In genomic region chr9:112443200-112443599, GRCh38 we compare ENCODE assay signal across 9 cellular contexts. TPM values are rescaled to one million over a fixed set of nuclear protein-coding genes. Genes with fewer than 3 reads are reported as not detected.
DNase-seq lines count a peak whose midpoint lies in the region; ATAC-seq and TF ChIP-seq lines count a peak whose summit lies in the region.
"Had no signal": no experiment of that assay in that cellular context is flagged by ENCODE, and none has a peak within 500 bp of the region (broad histone marks: within the 10 kb centered on the region; RNA-seq: fewer than 3 reads in every experiment).

No MANE protein-coding gene starts in this region.

- H3K27me3 Mint-ChIP-seq in activated naive CD8-positive, alpha-beta T cell treated with anti-CD3 and anti-CD28 coated beads, Interleukin-2, amount 50 U/mL, for 24 hours = no peaks in the 10 kb centered on the region
- no peaks in the 10 kb centered on the region for H3K27me3 Mint-ChIP-seq in activated naive CD8-positive, alpha-beta T cell treated with anti-CD3 and anti-CD28 coated beads for 36 hours
- H3K27me3 Mint-ChIP-seq in activated T-helper 17 cell treated with anti-CD3 and anti-CD28 coated beads, Interleukin-2, amount 50 U/mL, for 72 hours = no peaks in the 10 kb centered on the region

- no peaks in the 10 kb centered on the region for H3K79me1 ChIP-seq in trophoblast cell (ENCODE audit: low read length)

- H3K27me3 ChIP-seq in OCI-LY1 (ENCODE audit: insufficient read depth, low read length) (no peaks in the 10 kb centered on the region), trophoblast cell (ENCODE audit: insufficient read depth, low read length) (no peaks in the 10 kb centered on the region)

- H3K9me3 ChIP-seq in OCI-LY1 (ENCODE audit: low read length) (no peaks in the 10 kb centered on the region), trophoblast cell (ENCODE audit: insufficient read depth, low read depth, low read length) (no peaks in the 10 kb centered on the region)

- ATAC-seq in activated naive CD8-positive, alpha-beta T cell treated with anti-CD3 and anti-CD28 coated beads, Interleukin-2, amount 50 U/mL, for 24 hours = no peak
- no peak for ATAC-seq in activated T-helper 17 cell treated with anti-CD3 and anti-CD28 coated beads, Interleukin-2, amount 50 U/mL, for 72 hours (replicated peaks)
- ATAC-seq in GM18511 (IDR thresholded peaks at IDR 0.05; ENCODE audit: unreplicated experiment) (no peak), HG02763 (IDR thresholded peaks at IDR 0.05; ENCODE audit: unreplicated experiment) (no peak)
- ATAC-seq: activated T-cell treated with anti-CD3 and anti-CD28 coated beads, Interleukin-2, amount 50 U/mL, for 72 hours had no signal

- H3K4me3 ChIP-seq in OCI-LY1 (ENCODE audit: low read depth, low read length, poor library complexity, severe bottlenecking) (no peak overlapping the region), coronary artery (no peak overlapping the region), trophoblast cell (ENCODE audit: low read depth, low read length) (no peak overlapping the region)

- H4K91ac ChIP-seq in trophoblast cell (ENCODE audit: low read depth, low read length) = no peak overlapping the region

- H3K36me3 ChIP-seq in OCI-LY1 (ENCODE audit: insufficient read depth, low read length) (no peaks in the 10 kb centered on the region), trophoblast cell (ENCODE audit: control insufficient read depth in 1 of 2, insufficient read depth in 2 of 2, low read length in 2 of 2) (peaks cover 2 to 4% of the 10 kb centered on the region in 2 experiments)

- H2AK5ac ChIP-seq in trophoblast cell (ENCODE audit: low read length) = no peak overlapping the region

- H4K20me1 ChIP-seq in OCI-LY1 (ENCODE audit: insufficient read depth, low read length) = no peaks in the 10 kb centered on the region

- H3K4ac ChIP-seq in trophoblast cell (ENCODE audit: low read depth, low read length) = no peak overlapping the region

- no peak overlapping the region for H3K14ac ChIP-seq in trophoblast cell (ENCODE audit: low read length)

- peaks cover 6% of the 10 kb centered on the region for H3K36me3 Mint-ChIP-seq in activated naive CD8-positive, alpha-beta T cell treated with anti-CD3 and anti-CD28 coated beads, Interleukin-2, amount 50 U/mL, for 24 hours (ENCODE audit: low read depth)
- peaks cover 2% of the 10 kb centered on the region for H3K36me3 Mint-ChIP-seq in activated naive CD8-positive, alpha-beta T cell treated with anti-CD3 and anti-CD28 coated beads for 36 hours
- peaks cover 5% of the 10 kb centered on the region for H3K36me3 Mint-ChIP-seq in activated T-helper 17 cell treated with anti-CD3 and anti-CD28 coated beads, Interleukin-2, amount 50 U/mL, for 72 hours (ENCODE audit: low read depth)

- peaks cover 6% of the 10 kb centered on the region for H3K4me1 Mint-ChIP-seq in activated naive CD8-positive, alpha-beta T cell treated with anti-CD3 and anti-CD28 coated beads, Interleukin-2, amount 50 U/mL, for 24 hours
- peaks cover 2% of the 10 kb centered on the region for H3K4me1 Mint-ChIP-seq in activated naive CD8-positive, alpha-beta T cell treated with anti-CD3 and anti-CD28 coated beads for 36 hours
- H3K4me1 Mint-ChIP-seq in activated T-helper 17 cell treated with anti-CD3 and anti-CD28 coated beads, Interleukin-2, amount 50 U/mL, for 72 hours = no peaks in the 10 kb centered on the region

- no peak overlapping the region for H2BK5ac ChIP-seq in trophoblast cell (ENCODE audit: low read depth, low read length, poor library complexity)

- peaks cover 19% of the 10 kb centered on the region for H3K4me1 ChIP-seq in OCI-LY1 (ENCODE audit: insufficient read depth, low read length, severe bottlenecking)
- peaks cover 0 to 3% of the 10 kb centered on the region in 2 experiments for H3K4me1 ChIP-seq in trophoblast cell (ENCODE audit: control insufficient read depth in 1 of 2, insufficient read depth in 2 of 2, low read length in 2 of 2)

- H3K79me2 ChIP-seq in OCI-LY1 (ENCODE audit: insufficient read depth, low read length) (no peaks in the 10 kb centered on the region), trophoblast cell (ENCODE audit: control insufficient read depth, insufficient read depth, low read length, poor library complexity) (no peaks in the 10 kb centered on the region)

- H3K9ac ChIP-seq in OCI-LY1 (ENCODE audit: low read length) = no peak overlapping the region
- no peak overlapping the region for H3K9ac ChIP-seq in trophoblast cell (ENCODE audit: low read length)

- H2AFZ ChIP-seq in OCI-LY1 (ENCODE audit: low read length) = no peak overlapping the region
- no peak overlapping the region for H2AFZ ChIP-seq in trophoblast cell (ENCODE audit: insufficient read depth, low read length, poor library complexity)

- H4K12ac ChIP-seq in trophoblast cell (ENCODE audit: low read depth, low read length) = no peak overlapping the region

- TF ChIP-seq CTCF in OCI-LY1 (IDR thresholded peaks at IDR 0.05; ENCODE audit: low read length) (peak; percentile 71), coronary artery (IDR thresholded peaks at IDR 0.05) (peak; percentile 22)

- H3K27ac Mint-ChIP-seq in activated naive CD8-positive, alpha-beta T cell treated with anti-CD3 and anti-CD28 coated beads, Interleukin-2, amount 50 U/mL, for 24 hours = no peak overlapping the region
- H3K27ac Mint-ChIP-seq in activated naive CD8-positive, alpha-beta T cell treated with anti-CD3 and anti-CD28 coated beads for 36 hours = no peak overlapping the region
- H3K27ac Mint-ChIP-seq in activated T-helper 17 cell treated with anti-CD3 and anti-CD28 coated beads, Interleukin-2, amount 50 U/mL, for 72 hours = no peak overlapping the region
- H3K27ac Mint-ChIP-seq: activated T-cell treated with anti-CD3 and anti-CD28 coated beads, Interleukin-2, amount 50 U/mL, for 72 hours had no signal

- H3K9me3 Mint-ChIP-seq in activated naive CD8-positive, alpha-beta T cell treated with anti-CD3 and anti-CD28 coated beads, Interleukin-2, amount 50 U/mL, for 24 hours = no peaks in the 10 kb centered on the region
- no peaks in the 10 kb centered on the region for H3K9me3 Mint-ChIP-seq in activated naive CD8-positive, alpha-beta T cell treated with anti-CD3 and anti-CD28 coated beads for 36 hours
- H3K9me3 Mint-ChIP-seq in activated T-helper 17 cell treated with anti-CD3 and anti-CD28 coated beads, Interleukin-2, amount 50 U/mL, for 72 hours = no peaks in the 10 kb centered on the region
- H3K9me3 Mint-ChIP-seq: activated T-cell treated with anti-CD3 and anti-CD28 coated beads, Interleukin-2, amount 50 U/mL, for 72 hours had no signal

- H3K9me2 ChIP-seq in OCI-LY1 (ENCODE audit: low read depth, low read length) = no peaks in the 10 kb centered on the region

- H2BK120ac ChIP-seq in trophoblast cell (ENCODE audit: insufficient read depth, low read length, poor library complexity) = no peak overlapping the region

- H3K4me2 ChIP-seq in OCI-LY1 (ENCODE audit: low read length) (no peak overlapping the region), trophoblast cell (ENCODE audit: low read length) (no peak overlapping the region)

- H2BK12ac ChIP-seq in trophoblast cell (ENCODE audit: low read length) = no peak overlapping the region

- H3K23ac ChIP-seq in trophoblast cell (ENCODE audit: low read length) = no peak overlapping the region

- H3K27ac ChIP-seq in OCI-LY1 (ENCODE audit: low read depth, low read length, poor library complexity, severe bottlenecking) (no peak overlapping the region), coronary artery (no peak overlapping the region), trophoblast cell (ENCODE audit: low read depth, low read length) (no peak overlapping the region)

- H3K18ac ChIP-seq in trophoblast cell (ENCODE audit: low read length) = no peak overlapping the region

- DNase-seq in activated naive CD8-positive, alpha-beta T cell treated with anti-CD3 and anti-CD28 coated beads, Interleukin-2, amount 50 U/mL, for 24 hours = peak; percentile 10
- no peak for DNase-seq in activated naive CD8-positive, alpha-beta T cell treated with anti-CD3 and anti-CD28 coated beads for 36 hours
- DNase-seq in coronary artery (ENCODE audit: low spot score) (no peak), trophoblast cell (peak; percentile 3 to 50)

- no peaks in the 10 kb centered on the region; the same call in 1 of the 2 replicates for H3F3A ChIP-seq in OCI-LY1 (ENCODE audit: insufficient read depth, low read length)

- H3K4me3 Mint-ChIP-seq in activated naive CD8-positive, alpha-beta T cell treated with anti-CD3 and anti-CD28 coated beads, Interleukin-2, amount 50 U/mL, for 24 hours = no peak overlapping the region
- no peak overlapping the region for H3K4me3 Mint-ChIP-seq in activated naive CD8-positive, alpha-beta T cell treated with anti-CD3 and anti-CD28 coated beads for 36 hours
- no peak overlapping the region for H3K4me3 Mint-ChIP-seq in activated T-helper 17 cell treated with anti-CD3 and anti-CD28 coated beads, Interleukin-2, amount 50 U/mL, for 72 hours
- H3K4me3 Mint-ChIP-seq: activated T-cell treated with anti-CD3 and anti-CD28 coated beads, Interleukin-2, amount 50 U/mL, for 72 hours had no signal

- H4K8ac ChIP-seq in trophoblast cell (ENCODE audit: low read depth, low read length) = no peak overlapping the region

RNA-seq across cellular contexts. Expression of gene KIAA1958, which starts 43.4 kb away (rescaled TPM):
- 1 to 10 TPM; 8.4 to 8.8 TPM for total RNA-seq in activated naive CD8-positive, alpha-beta T cell treated with anti-CD3 and anti-CD28 coated beads for 36 hours
- 4.8 and 5.3 TPM in 2 replicates for polyA plus RNA-seq in trophoblast cell (2013)
- total RNA-seq in activated T-helper 17 cell treated with anti-CD3 and anti-CD28 coated beads, Interleukin-2, amount 50 U/mL, for 72 hours = 10 to 100 TPM; 10.0 to 12.5 TPM

Comparison
In these comparisons a context has a peak if more than half of its experiments do, and no peak if none do; other contexts are left out.
1. DNase-seq: peak in activated naive CD8-positive, alpha-beta T cell treated with anti-CD3 and anti-CD28 coated beads, Interleukin-2, amount 50 U/mL, for 24 hours (single experiment) and trophoblast cell (2 of 2); none in activated naive CD8-positive, alpha-beta T cell treated with anti-CD3 and anti-CD28 coated beads for 36 hours (single experiment) and coronary artery (single experiment).